Comparison of ENCODE assay signal across 11 cellular contexts in genomic region chr6:138945354-138945753, GRCh38. TPM values are rescaled to one million over a fixed set of nuclear protein-coding genes. Genes with fewer than 3 reads are reported as not detected.
DNase-seq lines count a peak whose midpoint lies in the region; ATAC-seq and TF ChIP-seq lines count a peak whose summit lies in the region.
"Had no signal": no experiment of that assay in that cellular context is flagged by ENCODE, and none has a peak within 500 bp of the region (broad histone marks: within the 10 kb centered on the region; RNA-seq: fewer than 3 reads in every experiment).

No MANE protein-coding gene starts in this region.

- H3K9me3 ChIP-seq in T-helper 17 cell (ENCODE audit: control insufficient read depth, low read length, poor library complexity, severe bottlenecking), result no peaks in the 10 kb centered on the region
- H3K9me3 ChIP-seq: testis had no signal

- peak; percentile 23 for TF ChIP-seq CTCF in GM12864 (IDR thresholded peaks at IDR 0.05; ENCODE audit: low read depth, low read length, missing control alignments)

- H3K36me3 Mint-ChIP-seq in T-helper 17 cell (ENCODE audit: low read depth), result peaks cover 2% of the 10 kb centered on the region

- H3K27ac Mint-ChIP-seq in T-helper 17 cell, result peak overlapping the region; percentile 91

- peaks cover 13% of the 10 kb centered on the region for H3K4me1 Mint-ChIP-seq in T-helper 17 cell

- H3K27me3 Mint-ChIP-seq in T-helper 17 cell, result no peaks in the 10 kb centered on the region
- H3K27me3 Mint-ChIP-seq: natural killer cell treated with Interleukin-12 subunit alpha and Interleukin-12 subunit beta and Interleukin-15 and Interleukin-18, amount 100 ng/mL, for 72 hours had no signal

- DNase-seq in NCI-H1105 treated with DMSO at 0.1 percent for 48 hours (lab: John Stamatoyannopoulos, UW) (peak; percentile 6), NCI-H1105 (lab: John Stamatoyannopoulos, UW) (no peak), GM12864 (ENCODE audit: low read depth) (no peak), T-helper 17 cell (no peak), iPS-NIHi7 (ENCODE audit: extremely low spot score) (peak; percentile 24), NCI-H524 treated with DMSO at 0.1 percent for 48 hours (lab: John Stamatoyannopoulos, UW) (no peak), GM19240 (ENCODE audit: insufficient read length, low spot score) (no peak)
- DNase-seq: MM.1S, testis had no signal

- H3K4me3 Mint-ChIP-seq in T-helper 17 cell, result no peak overlapping the region
- H3K4me3 Mint-ChIP-seq: natural killer cell treated with Interleukin-12 subunit alpha and Interleukin-12 subunit beta and Interleukin-15 and Interleukin-18, amount 100 ng/mL, for 72 hours had no signal

- no peak for ATAC-seq in T-helper 17 cell
- no peak for ATAC-seq in HG02588 (IDR thresholded peaks at IDR 0.05; ENCODE audit: unreplicated experiment)
- ATAC-seq: natural killer cell treated with Interleukin-12 subunit alpha and Interleukin-12 subunit beta and Interleukin-15 and Interleukin-18, amount 100 ng/mL, for 72 hours had no signal

- no peak overlapping the region for H3K4me3 ChIP-seq in GM12864 (ENCODE audit: low read depth, low read length)
- H3K4me3 ChIP-seq: testis had no signal

RNA-seq across cellular contexts. Expression of gene REPS1, which starts 42.7 kb away (rescaled TPM):
- total RNA-seq in T-helper 17 cell, result 10 to 100 TPM; 73.4 to 88.6 TPM

Comparison
In these comparisons a context has a peak if more than half of its experiments do, and no peak if none do; other contexts are left out.
1. DNase-seq: peak in NCI-H1105 treated with DMSO at 0.1 percent for 48 hours (single experiment) and iPS-NIHi7 (single experiment); none in NCI-H1105 (single experiment), GM12864 (single experiment), T-helper 17 cell (0 of 3), NCI-H524 treated with DMSO at 0.1 percent for 48 hours (single experiment) and GM19240 (single experiment).